8 cellular contexts compared by ENCODE assay signal in genomic region chr1:40951943-40952743, GRCh38. TPM values are rescaled to one million over a fixed set of nuclear protein-coding genes. Genes with fewer than 3 reads are reported as not detected.
A peak's percentile ranks its signal among the peaks of the same experiment; 100 is the strongest.
DNase-seq lines count a peak whose midpoint lies in the region; ATAC-seq and TF ChIP-seq lines count a peak whose summit lies in the region.

No MANE protein-coding gene starts in this region.

- peak; percentile 85 for ATAC-seq in activated CD8-positive, alpha-beta T cell treated with anti-CD3 and anti-CD28 coated beads, Interleukin-2, amount 10 ng/mL, durations not matched to agents 7 days and 5 days
- ATAC-seq in HG02852 (IDR thresholded peaks at IDR 0.05; ENCODE audit: unreplicated experiment), result no peak

- WGBS in endodermal cell (ENCODE audit: insufficient coverage in 1 of 2, insufficient read length in 1 of 2), 2 experiments, result 33 to 36% methylated on average over 13 to 17 of the region's 17 CpGs

- TF ChIP-seq CTCF in endodermal cell (conservative IDR thresholded peaks at IDR 0.05), result peak; percentile 97

- H3K9me3 Mint-ChIP-seq in activated CD8-positive, alpha-beta T cell treated with anti-CD3 and anti-CD28 coated beads, Interleukin-2, amount 10 ng/mL, durations not matched to agents 7 days and 5 days (ENCODE audit: insufficient read depth), result no peaks in the 10 kb centered on the region
- no peaks in the 10 kb centered on the region for H3K9me3 Mint-ChIP-seq in endodermal cell

- H3K27me3 ChIP-seq in endodermal cell (ENCODE audit: control insufficient read depth, insufficient read depth, low read length, poor library complexity, severe bottlenecking), result peaks cover 16% of the 10 kb centered on the region

- H3K9ac ChIP-seq in endodermal cell (ENCODE audit: extremely low read depth, low read length, poor library complexity, severe bottlenecking), result no peak overlapping the region

- H3K27me3 Mint-ChIP-seq in activated CD8-positive, alpha-beta T cell treated with anti-CD3 and anti-CD28 coated beads, Interleukin-2, amount 10 ng/mL, durations not matched to agents 7 days and 5 days (ENCODE audit: low read depth), result peaks cover 31% of the 10 kb centered on the region
- H3K27me3 Mint-ChIP-seq in endodermal cell (ENCODE audit: insufficient read depth), result peaks cover 20% of the 10 kb centered on the region

- H3K4me3 ChIP-seq in endodermal cell (ENCODE audit: low read length), result no peak overlapping the region

- CTCF ChIA-PET in activated CD8-positive, alpha-beta T cell treated with anti-CD3 and anti-CD28 coated beads, Interleukin-2, amount 10 ng/mL, durations not matched to agents 7 days and 5 days (lab: Charles Lee), result interaction anchor here (0.5 to 7.3 kb wide), 44 partner anchors 8 to 1840 kb away, joined by 3 to 130 read pairs (median 5); partner anchors contain the start of genes CITED4, CTPS1 and ZNF684

- DNase-seq in AG20443 (ENCODE audit: low spot score) (peak; percentile 85), H4 (ENCODE audit: low spot score) (peak; percentile 59), NCI-H524 (lab: John Stamatoyannopoulos, UW) (peak; percentile 36 to 66), endodermal cell (peak; percentile 96), myocyte (ENCODE audit: low read depth) (peak; percentile 60)
- DNase-seq in activated CD8-positive, alpha-beta T cell treated with anti-CD3 and anti-CD28 coated beads, Interleukin-2, amount 10 ng/mL, durations not matched to agents 7 days and 5 days, result peak; percentile 68
- DNase-seq in stimulated activated CD8-positive, alpha-beta memory T cell treated with anti-CD3 and anti-CD28 coated beads, Interleukin-7, amount 100 ng/mL, for 24 hours (ENCODE audit: low read depth), result peak; percentile 26

- H3K4me3 Mint-ChIP-seq in activated CD8-positive, alpha-beta T cell treated with anti-CD3 and anti-CD28 coated beads, Interleukin-2, amount 10 ng/mL, durations not matched to agents 7 days and 5 days, result no peak overlapping the region
- no peak overlapping the region for H3K4me3 Mint-ChIP-seq in endodermal cell

- H3K27ac ChIP-seq in endodermal cell (ENCODE audit: low read depth, low read length), result no peak overlapping the region

- H3K9me3 ChIP-seq in endodermal cell (ENCODE audit: control insufficient read depth, low read length), result no peaks in the 10 kb centered on the region

- H3K4me1 Mint-ChIP-seq in activated CD8-positive, alpha-beta T cell treated with anti-CD3 and anti-CD28 coated beads, Interleukin-2, amount 10 ng/mL, durations not matched to agents 7 days and 5 days (ENCODE audit: low read depth), result peaks cover 27% of the 10 kb centered on the region
- H3K4me1 Mint-ChIP-seq in endodermal cell, result peaks cover 5% of the 10 kb centered on the region

- no peaks in the 10 kb centered on the region for H3K4me1 ChIP-seq in endodermal cell (ENCODE audit: control insufficient read depth, insufficient read depth, low read length)

- H3K27ac Mint-ChIP-seq in activated CD8-positive, alpha-beta T cell treated with anti-CD3 and anti-CD28 coated beads, Interleukin-2, amount 10 ng/mL, durations not matched to agents 7 days and 5 days, result peak overlapping the region; percentile 55
- H3K27ac Mint-ChIP-seq in endodermal cell, result no peak overlapping the region

- no peaks in the 10 kb centered on the region for H3K36me3 ChIP-seq in endodermal cell (ENCODE audit: control insufficient read depth, insufficient read depth, low read length)

- POLR2A ChIA-PET in activated CD8-positive, alpha-beta T cell treated with anti-CD3 and anti-CD28 coated beads, Interleukin-2, amount 10 ng/mL, durations not matched to agents 7 days and 5 days (lab: Charles Lee), result interaction anchor here (1.9 kb wide), 1 partner anchor 90 kb away, joined by 9 read pairs; the partner anchor contains the start of gene CITED4

- no peaks in the 10 kb centered on the region for H3K36me3 Mint-ChIP-seq in activated CD8-positive, alpha-beta T cell treated with anti-CD3 and anti-CD28 coated beads, Interleukin-2, amount 10 ng/mL, durations not matched to agents 7 days and 5 days (ENCODE audit: low read depth)
- no peaks in the 10 kb centered on the region for H3K36me3 Mint-ChIP-seq in endodermal cell (ENCODE audit: low read depth)

RNA-seq across cellular contexts. Expression of gene CTPS1, which starts 27.4 kb away (rescaled TPM):
- total RNA-seq in H4 (2014; rRNA removed; shearing (Covaris generic)), result 38.7 and 56.2 TPM in 2 replicates
- total RNA-seq in activated CD8-positive, alpha-beta T cell treated with anti-CD3 and anti-CD28 coated beads, Interleukin-2, amount 10 ng/mL, durations not matched to agents 7 days and 5 days, result 10 to 100 TPM; 72.6 to 74.5 TPM
- total RNA-seq in endodermal cell (10 to 100 TPM; 79.9 to 84.0 TPM), myocyte (19.8 TPM in 2 replicates)
- polyA plus RNA-seq in endodermal cell (2013, experiment 1 of 2), result 70.3 TPM
- polyA plus RNA-seq in endodermal cell (2013, experiment 2 of 2), result 64.4 TPM
- polyA plus RNA-seq in myocyte (2012), result 19.2 TPM

Comparison
In these comparisons a context has a peak if more than half of its experiments do, and no peak if none do; other contexts are left out.
1. DNase-seq: peak in every context shown above with its lines; median percentile 96 in endodermal cell; 85 in AG20443; 68 in activated CD8-positive, alpha-beta T cell treated with anti-CD3 and anti-CD28 coated beads, Interleukin-2, amount 10 ng/mL, durations not matched to agents 7 days and 5 days; 60 in myocyte; 59 in H4; 51 in NCI-H524; 26 in stimulated activated CD8-positive, alpha-beta memory T cell treated with anti-CD3 and anti-CD28 coated beads, Interleukin-7, amount 100 ng/mL, for 24 hours.